Comparison of ENCODE assay signal across 2 cellular contexts in genomic region chr12:5481645-5482044, GRCh38.
TF ChIP-seq lines count a peak whose summit lies in the region.

No MANE protein-coding gene starts in this region.

TF ChIP-seq in HEK293, 187 proteins besides CTCF, POLR2A, EP300 and RAD21 (continued from another document):
- no peak for TF ChIP-seq ZNF692 (tag by site-specific recombination; IDR thresholded peaks at IDR 0.05)
- TF ChIP-seq ZNF645 (tag by site-specific recombination; IDR thresholded peaks at IDR 0.05), result no peak
- TF ChIP-seq ZBTB21 (tag by site-specific recombination; IDR thresholded peaks at IDR 0.05), result no peak
- no peak for TF ChIP-seq EGR2 (tag by site-specific recombination; IDR thresholded peaks at IDR 0.05; ENCODE audit: low read depth)
- TF ChIP-seq ZNF19 (tag by site-specific recombination; IDR thresholded peaks at IDR 0.05; ENCODE audit: low read depth), result no peak
- TF ChIP-seq ZNF785 (tag by site-specific recombination; IDR thresholded peaks at IDR 0.05), result no peak
- no peak for TF ChIP-seq MYNN (tag by site-specific recombination; IDR thresholded peaks at IDR 0.05; ENCODE audit: borderline replicate concordance)
- TF ChIP-seq ZNF174 (tag by site-specific recombination; IDR thresholded peaks at IDR 0.05), result no peak
- no peak for TF ChIP-seq ZNF488 (tag by site-specific recombination; IDR thresholded peaks at IDR 0.05)
- TF ChIP-seq SALL2 (tag by site-specific recombination; IDR thresholded peaks at IDR 0.05; ENCODE audit: borderline replicate concordance), result 0 out of 2 replicates have a peak, but pooled peaks have one; percentile 40
- no peak for TF ChIP-seq PRDM10 (tag by site-specific recombination; IDR thresholded peaks at IDR 0.05)
- no peak for TF ChIP-seq ZNF16 (tag by site-specific recombination; IDR thresholded peaks at IDR 0.05; ENCODE audit: low read depth)
- no peak for TF ChIP-seq ZNF76 (tag by site-specific recombination; IDR thresholded peaks at IDR 0.05; ENCODE audit: borderline replicate concordance, low read depth)
- no peak for TF ChIP-seq KLF1 (tag by site-specific recombination; IDR thresholded peaks at IDR 0.05)
- TF ChIP-seq TCF7L2 (IDR thresholded peaks at IDR 0.05; ENCODE audit: borderline replicate concordance, low read depth, low read length), result no peak

TF ChIP-seq in WTC11, 78 proteins besides CTCF, POLR2A, EP300 and RAD21 (continued from another document):
- TF ChIP-seq ZNF281 (CRISPR knock-in tag; IDR thresholded peaks at IDR 0.05), result no peak
